1 cellular context compared by ENCODE assay signal in the genomic region with DNA sequence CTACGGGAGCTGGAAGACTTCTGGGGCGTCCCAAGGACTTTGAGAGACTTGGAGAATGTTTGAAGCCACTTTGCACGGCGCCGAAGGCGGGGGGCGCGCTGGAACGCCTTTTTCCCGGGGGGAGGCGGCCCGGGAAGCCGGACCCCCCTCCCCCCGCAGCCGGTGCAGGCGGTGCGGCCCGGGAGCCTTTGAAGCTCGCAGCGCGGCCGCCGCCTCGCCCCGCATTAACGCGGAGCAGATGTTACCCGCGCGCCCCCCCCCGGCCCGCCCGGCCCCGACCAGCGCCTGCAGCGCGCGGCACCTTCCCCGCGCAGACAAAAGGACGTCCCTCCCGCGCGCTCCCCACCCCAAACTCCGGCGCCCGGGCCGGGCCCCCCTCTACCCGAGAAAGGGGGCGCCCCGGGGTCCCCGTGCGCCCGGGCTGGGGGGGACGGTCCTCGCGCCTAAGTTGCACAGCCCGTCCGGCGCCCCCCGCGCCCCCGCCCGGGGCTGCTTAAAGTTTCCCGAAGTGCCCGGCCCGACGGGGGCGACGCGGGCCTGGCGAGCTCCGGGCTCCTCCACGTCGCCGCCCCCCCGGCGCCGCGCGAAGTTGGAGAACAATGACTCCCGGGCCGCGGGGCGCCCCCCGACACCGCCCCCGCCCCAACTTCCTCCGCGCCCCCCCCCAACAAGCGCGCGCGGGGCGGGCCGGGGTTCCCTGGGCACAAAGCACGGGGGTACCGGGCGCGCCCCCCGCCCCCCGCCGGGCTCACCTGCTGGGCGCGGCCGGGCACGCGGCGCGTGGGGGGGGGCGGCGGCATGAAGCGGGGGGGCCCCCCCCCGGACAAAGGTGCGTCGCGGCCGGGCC.
TF ChIP-seq lines count a peak whose summit lies in the region.

No MANE protein-coding gene starts in this region.

TF ChIP-seq in GM23338, 12 proteins besides CTCF, POLR2A, EP300 and RAD21 (continued from another document):
- TF ChIP-seq, protein P1, sequence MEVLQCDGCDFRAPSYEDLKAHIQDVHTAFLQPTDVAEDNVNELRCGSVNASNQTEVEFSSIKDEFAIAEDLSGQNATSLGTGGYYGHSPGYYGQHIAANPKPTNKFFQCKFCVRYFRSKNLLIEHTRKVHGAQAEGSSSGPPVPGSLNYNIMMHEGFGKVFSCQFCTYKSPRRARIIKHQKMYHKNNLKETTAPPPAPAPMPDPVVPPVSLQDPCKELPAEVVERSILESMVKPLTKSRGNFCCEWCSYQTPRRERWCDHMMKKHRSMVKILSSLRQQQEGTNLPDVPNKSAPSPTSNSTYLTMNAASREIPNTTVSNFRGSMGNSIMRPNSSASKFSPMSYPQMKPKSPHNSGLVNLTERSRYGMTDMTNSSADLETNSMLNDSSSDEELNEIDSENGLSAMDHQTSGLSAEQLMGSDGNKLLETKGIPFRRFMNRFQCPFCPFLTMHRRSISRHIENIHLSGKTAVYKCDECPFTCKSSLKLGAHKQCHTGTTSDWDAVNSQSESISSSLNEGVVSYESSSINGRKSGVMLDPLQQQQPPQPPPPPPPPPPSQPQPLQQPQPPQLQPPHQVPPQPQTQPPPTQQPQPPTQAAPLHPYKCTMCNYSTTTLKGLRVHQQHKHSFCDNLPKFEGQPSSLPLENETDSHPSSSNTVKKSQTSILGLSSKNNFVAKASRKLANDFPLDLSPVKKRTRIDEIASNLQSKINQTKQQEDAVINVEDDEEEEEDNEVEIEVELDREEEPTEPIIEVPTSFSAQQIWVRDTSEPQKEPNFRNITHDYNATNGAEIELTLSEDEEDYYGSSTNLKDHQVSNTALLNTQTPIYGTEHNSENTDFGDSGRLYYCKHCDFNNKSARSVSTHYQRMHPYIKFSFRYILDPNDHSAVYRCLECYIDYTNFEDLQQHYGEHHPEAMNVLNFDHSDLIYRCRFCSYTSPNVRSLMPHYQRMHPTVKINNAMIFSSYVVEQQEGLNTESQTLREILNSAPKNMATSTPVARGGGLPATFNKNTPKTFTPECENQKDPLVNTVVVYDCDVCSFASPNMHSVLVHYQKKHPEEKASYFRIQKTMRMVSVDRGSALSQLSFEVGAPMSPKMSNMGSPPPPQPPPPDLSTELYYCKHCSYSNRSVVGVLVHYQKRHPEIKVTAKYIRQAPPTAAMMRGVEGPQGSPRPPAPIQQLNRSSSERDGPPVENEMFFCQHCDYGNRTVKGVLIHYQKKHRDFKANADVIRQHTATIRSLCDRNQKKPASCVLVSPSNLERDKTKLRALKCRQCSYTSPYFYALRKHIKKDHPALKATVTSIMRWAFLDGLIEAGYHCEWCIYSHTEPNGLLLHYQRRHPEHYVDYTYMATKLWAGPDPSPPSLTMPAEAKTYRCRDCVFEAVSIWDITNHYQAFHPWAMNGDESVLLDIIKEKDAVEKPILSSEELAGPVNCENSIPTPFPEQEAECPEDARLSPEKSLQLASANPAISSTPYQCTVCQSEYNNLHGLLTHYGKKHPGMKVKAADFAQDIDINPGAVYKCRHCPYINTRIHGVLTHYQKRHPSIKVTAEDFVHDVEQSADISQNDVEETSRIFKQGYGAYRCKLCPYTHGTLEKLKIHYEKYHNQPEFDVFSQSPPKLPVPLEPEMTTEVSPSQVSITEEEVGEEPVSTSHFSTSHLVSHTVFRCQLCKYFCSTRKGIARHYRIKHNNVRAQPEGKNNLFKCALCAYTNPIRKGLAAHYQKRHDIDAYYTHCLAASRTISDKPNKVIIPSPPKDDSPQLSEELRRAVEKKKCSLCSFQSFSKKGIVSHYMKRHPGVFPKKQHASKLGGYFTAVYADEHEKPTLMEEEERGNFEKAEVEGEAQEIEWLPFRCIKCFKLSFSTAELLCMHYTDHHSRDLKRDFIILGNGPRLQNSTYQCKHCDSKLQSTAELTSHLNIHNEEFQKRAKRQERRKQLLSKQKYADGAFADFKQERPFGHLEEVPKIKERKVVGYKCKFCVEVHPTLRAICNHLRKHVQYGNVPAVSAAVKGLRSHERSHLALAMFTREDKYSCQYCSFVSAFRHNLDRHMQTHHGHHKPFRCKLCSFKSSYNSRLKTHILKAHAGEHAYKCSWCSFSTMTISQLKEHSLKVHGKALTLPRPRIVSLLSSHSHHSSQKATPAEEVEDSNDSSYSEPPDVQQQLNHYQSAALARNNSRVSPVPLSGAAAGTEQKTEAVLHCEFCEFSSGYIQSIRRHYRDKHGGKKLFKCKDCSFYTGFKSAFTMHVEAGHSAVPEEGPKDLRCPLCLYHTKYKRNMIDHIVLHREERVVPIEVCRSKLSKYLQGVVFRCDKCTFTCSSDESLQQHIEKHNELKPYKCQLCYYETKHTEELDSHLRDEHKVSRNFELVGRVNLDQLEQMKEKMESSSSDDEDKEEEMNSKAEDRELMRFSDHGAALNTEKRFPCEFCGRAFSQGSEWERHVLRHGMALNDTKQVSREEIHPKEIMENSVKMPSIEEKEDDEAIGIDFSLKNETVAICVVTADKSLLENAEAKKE (CRISPR knock-in tag; IDR thresholded peaks at IDR 0.05): no peak
- no peak for TF ChIP-seq REST (IDR thresholded peaks at IDR 0.05; ENCODE audit: unreplicated experiment)
- no peak for TF ChIP-seq EZH2 (IDR thresholded peaks at IDR 0.05; ENCODE audit: low read depth, unreplicated experiment)
- no peak for TF ChIP-seq NANOG (IDR thresholded peaks at IDR 0.05; ENCODE audit: borderline replicate concordance)
